Comparison of ENCODE assay signal across 1 cellular context in the genomic region with DNA sequence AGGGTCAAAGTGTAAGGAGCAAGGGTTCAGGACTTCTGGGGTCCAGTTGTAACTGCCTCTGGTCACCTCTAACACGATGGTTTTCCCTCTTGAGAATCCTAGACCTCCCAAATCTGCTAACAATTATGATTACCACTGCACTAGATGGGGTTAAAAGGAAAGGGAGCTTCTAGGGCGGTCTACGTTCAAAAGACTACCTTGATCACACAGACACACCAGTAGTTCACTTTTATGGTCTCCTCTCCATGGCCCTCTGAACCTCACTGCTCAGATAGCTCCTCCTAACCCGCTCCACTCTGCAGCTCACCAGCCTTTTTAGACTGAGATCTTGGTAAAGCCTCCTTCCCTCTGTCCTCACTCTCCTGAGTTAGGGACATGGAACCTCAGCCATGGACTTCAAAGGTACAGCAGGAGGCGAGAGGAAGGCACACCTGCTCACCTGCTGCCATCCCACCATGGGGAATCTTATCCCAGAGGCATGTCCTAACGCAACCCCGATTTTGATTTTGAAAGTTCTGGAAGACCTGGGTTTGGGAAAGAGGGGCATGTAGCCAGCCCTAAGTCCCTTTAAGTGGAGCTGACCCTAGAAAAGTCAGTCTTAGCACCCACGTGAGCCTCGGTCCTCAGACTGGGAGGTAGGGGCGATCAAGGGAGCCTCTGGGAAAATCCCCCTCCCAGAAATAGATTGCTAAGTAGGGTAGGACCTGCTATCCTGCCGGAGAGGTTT.
TF ChIP-seq lines count a peak whose summit lies in the region.

No MANE protein-coding gene starts in this region.

TF ChIP-seq in HCT116, 20 proteins besides CTCF, POLR2A, EP300 and RAD21 (continued from another document):
- TF ChIP-seq POLR2AphosphoS5 (IDR thresholded peaks at IDR 0.05; ENCODE audit: low read depth, low read length) (no peak), FOSL1 (IDR thresholded peaks at IDR 0.05; ENCODE audit: low read depth) (no peak), SRF (IDR thresholded peaks at IDR 0.05; ENCODE audit: low read depth) (no peak), SIN3A (IDR thresholded peaks at IDR 0.05; ENCODE audit: low read depth) (no peak)
